5 cellular contexts compared by ENCODE assay signal in genomic region chr5:35101016-35101415, GRCh38.
"Had no signal": no experiment of that assay in that cellular context is flagged by ENCODE, and none has a peak within 500 bp of the region (broad histone marks: within the 10 kb centered on the region; RNA-seq: fewer than 3 reads in every experiment).

No MANE protein-coding gene starts in this region.

- H3K27ac ChIP-seq: HL-60, KMS-11 had no signal

- H3K4me3 ChIP-seq: K562 had no signal

- DNase-seq: IMR-90, KG1 had no signal
